22 cellular contexts compared by ENCODE assay signal in the genomic region with DNA sequence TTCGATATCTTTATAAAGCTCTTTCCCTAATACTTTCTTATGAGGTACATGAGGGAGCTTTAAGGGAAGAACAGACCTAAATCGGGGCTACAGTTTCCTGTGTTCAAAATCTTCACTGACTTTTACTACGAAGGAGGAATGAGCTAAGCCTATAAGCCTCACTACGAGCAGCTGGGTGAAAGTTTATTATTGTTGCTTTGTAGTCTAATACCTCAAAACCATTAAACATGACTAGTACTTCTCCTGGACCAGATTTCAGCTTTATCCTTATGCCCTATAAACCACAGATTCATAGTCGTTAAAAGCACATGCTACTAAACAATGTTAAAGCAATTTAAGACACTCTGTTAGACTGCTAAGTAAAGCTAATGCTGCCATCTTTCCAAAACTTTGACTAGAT. TPM values are rescaled to one million over a fixed set of nuclear protein-coding genes. Genes with fewer than 3 reads are reported as not detected.
DNase-seq lines count a peak whose midpoint lies in the region; ATAC-seq, FAIRE-seq and TF ChIP-seq lines count a peak whose summit lies in the region.
"Had no signal": no experiment of that assay in that cellular context is flagged by ENCODE, and none has a peak within 500 bp of the region (broad histone marks: within the 10 kb centered on the region; RNA-seq: fewer than 3 reads in every experiment).

No MANE protein-coding gene starts in this region.

- H3K27ac ChIP-seq in AG04450 (ENCODE audit: low read depth, low read length) (no peak overlapping the region), SJCRH30 (no peak overlapping the region)
- H3K27ac ChIP-seq: thyroid gland, WERI-Rb-1 had no signal

- no peaks in the 10 kb centered on the region for H3K9me3 ChIP-seq in AG04450 (ENCODE audit: control insufficient read depth, insufficient read depth, low read length)
- H3K9me3 ChIP-seq in SJCRH30 (replicated peaks), result no peaks in the 10 kb centered on the region
- H3K9me3 ChIP-seq: HAP-1, thyroid gland had no signal

- H3K4me3 ChIP-seq in AG04450 (ENCODE audit: low read depth, low read length) (no peak overlapping the region), SJCRH30 (no peak overlapping the region), fibroblast of villous mesenchyme (ENCODE audit: low read depth, low read length) (no peak overlapping the region)
- H3K4me3 ChIP-seq: HAP-1, thyroid gland had no signal

- peak; percentile 14 for FAIRE-seq in GM19239 (lab: Jason Lieb, UNC)

- no peak for ATAC-seq in HG03175 (IDR thresholded peaks at IDR 0.05; ENCODE audit: unreplicated experiment)
- ATAC-seq: esophagus mucosa had no signal

- TF ChIP-seq CTCF in AG04450 (IDR thresholded peaks at IDR 0.05; ENCODE audit: low read depth, low read length) (no peak), fibroblast of villous mesenchyme (IDR thresholded peaks at IDR 0.05; ENCODE audit: insufficient read depth, low read depth, low read length) (no peak)

- peak; percentile 75 for DNase-seq in AG04450 (ENCODE audit: low read depth, low spot score)
- DNase-seq in GM19239 (ENCODE audit: insufficient read length, low spot score), result no peak
- DNase-seq in SJCRH30, result peak; percentile 15 to 73
- DNase-seq in fibroblast of villous mesenchyme (ENCODE audit: low read depth), result peak; percentile 90
- no peak for DNase-seq in HT-29 (ENCODE audit: low spot score)
- DNase-seq in mucosa of gallbladder (ENCODE audit: low spot score), result no peak
- no peak for DNase-seq in NCI-H2029 treated with DMSO at 0.1 percent for 48 hours (lab: John Stamatoyannopoulos, UW)
- DNase-seq: activated CD8-positive, alpha-beta memory T cell treated with anti-CD3 and anti-CD28 coated beads, Interleukin-2, amount 50 U/mL, for 48 hours; activated gamma-delta T cell; amygdala; CD4-positive, CD25-positive, alpha-beta regulatory T cell; cerebellar nuclear complex; effector memory CD4-positive, alpha-beta T cell; NCI-H1417 treated with DMSO at 0.1 percent for 48 hours; NCI-H2171; OCI-M1; stimulated activated naive CD4-positive, alpha-beta T cell treated with Interleukin-2 at 50 U/mL for 16 hours; thyroid gland; WERI-Rb-1 had no signal

- H3K4me1 ChIP-seq in SJCRH30, result peaks cover 8% of the 10 kb centered on the region; the same call in 1 of the 2 replicates
- H3K4me1 ChIP-seq: HAP-1, thyroid gland had no signal

- peaks cover 56% of the 10 kb centered on the region for H3K36me3 ChIP-seq in SJCRH30

- CTCF ChIA-PET in AG04450 (lab: Charles Lee), result interaction anchor here (0.6 to 1.9 kb wide), 3 partner anchors 19 to 416 kb away, joined by 3 to 14 read pairs (median 4); no protein-coding TSS in a partner anchor

- H3K27me3 ChIP-seq in AG04450 (ENCODE audit: control insufficient read depth, insufficient read depth, low read length) (no peaks in the 10 kb centered on the region), SJCRH30 (no peaks in the 10 kb centered on the region)
- H3K27me3 ChIP-seq: thyroid gland had no signal

- POLR2A ChIA-PET in AG04450 (lab: Yijun Ruan, JAX), result no interaction called here

RNA-seq across cellular contexts. Expression of gene NDC1, which starts 30.2 kb away (rescaled TPM):
- 13.1 and 19.0 TPM in 2 replicates for polyA plus RNA-seq in AG04450 (2011; rRNA removed)
- polyA minus RNA-seq in AG04450 (2011; rRNA and poly(A)+ RNA removed), result 24.9 and 39.6 TPM in 2 replicates
- 96.4 and 107 TPM in 2 replicates for total RNA-seq in SJCRH30 (2014; rRNA removed; shearing (Covaris generic))
- total RNA-seq in fibroblast of villous mesenchyme, result 13.9 and 28.9 TPM in 2 replicates
- 28.8 and 29.5 TPM in 2 replicates for total RNA-seq in HT-29 (2014; rRNA removed; shearing (Covaris generic))
- total RNA-seq in mucosa of gallbladder, result 9.7 TPM

Comparison
In these comparisons a context has a peak if more than half of its experiments do, and no peak if none do; other contexts are left out.
1. DNase-seq: peak in AG04450 (single experiment), SJCRH30 (2 of 2) and fibroblast of villous mesenchyme (single experiment); none in GM19239 (single experiment), HT-29 (single experiment), mucosa of gallbladder (single experiment) and NCI-H2029 treated with DMSO at 0.1 percent for 48 hours (single experiment).